Comparison of ENCODE assay signal across 12 cellular contexts in the genomic region with DNA sequence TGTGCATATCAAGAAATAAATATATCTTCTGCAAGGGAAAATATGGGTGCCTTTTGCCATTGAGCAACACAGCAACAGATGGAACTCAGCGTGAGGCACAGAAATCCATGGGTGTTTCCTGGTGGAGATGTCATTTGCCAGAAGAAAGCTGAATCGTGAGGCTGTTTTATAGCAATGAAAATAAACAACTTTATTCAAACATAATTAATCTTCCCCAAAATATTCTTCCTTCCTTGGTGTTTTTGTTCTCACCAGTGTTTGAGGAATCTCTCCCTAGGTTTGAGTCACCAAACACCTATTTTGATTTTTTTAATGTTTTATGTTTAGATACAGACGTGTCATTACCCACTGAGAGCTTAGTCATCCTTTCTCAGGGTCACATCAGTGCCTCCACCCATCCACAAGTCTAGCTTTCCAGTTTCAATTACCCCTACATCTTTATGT.
DNase-seq lines count a peak whose midpoint lies in the region; FAIRE-seq and TF ChIP-seq lines count a peak whose summit lies in the region.
"Had no signal": no experiment of that assay in that cellular context is flagged by ENCODE, and none has a peak within 500 bp of the region (broad histone marks: within the 10 kb centered on the region; RNA-seq: fewer than 3 reads in every experiment).

No MANE protein-coding gene starts in this region.

- H3K27ac ChIP-seq in tibial artery (no peak overlapping the region), spleen (no peak overlapping the region)
- no peak overlapping the region for H3K27ac ChIP-seq in CD4-positive, alpha-beta memory T cell (ENCODE audit: low read depth, low read length)
- H3K27ac ChIP-seq: right lobe of liver had no signal

- peaks cover 0 to 8% (median 0%) of the 10 kb centered on the region in 4 donors for H3K4me1 ChIP-seq in tibial artery
- H3K4me1 ChIP-seq in CD4-positive, alpha-beta memory T cell (ENCODE audit: insufficient read depth, low read length) = no peaks in the 10 kb centered on the region
- H3K4me1 ChIP-seq in spleen = no peaks in the 10 kb centered on the region
- H3K4me1 ChIP-seq: right lobe of liver had no signal

- H3K4me3 ChIP-seq in AG10803 (ENCODE audit: low read length) (no peak overlapping the region), tibial artery (no peak overlapping the region), spleen (no peak overlapping the region)
- H3K4me3 ChIP-seq in CD4-positive, alpha-beta memory T cell (ENCODE audit: low read length in 2 of 2) = no peak overlapping the region
- H3K4me3 ChIP-seq: right lobe of liver had no signal

- CTCF ChIA-PET in CD4-positive, alpha-beta memory T cell (lab: Charles Lee; ENCODE audit: partially characterized antibody) = no interaction called here

- H3K9me3 Mint-ChIP-seq in CD4-positive, alpha-beta memory T cell = peaks cover 0 to 5% (median 3%) of the 10 kb centered on the region in 8 donors
- H3K9me3 Mint-ChIP-seq: T-helper 2 cell treated with Interferon-gamma antibody and Interleukin-4, amounts not matched to agents 5 μg/mL and 100 μg/mL, for 36 hours had no signal

- FAIRE-seq in HTR-8/SVneo (lab: Jason Lieb, UNC) = no peak

- no peaks in the 10 kb centered on the region for H3K4me1 Mint-ChIP-seq in CD4-positive, alpha-beta memory T cell

- no peaks in the 10 kb centered on the region for H3K36me3 Mint-ChIP-seq in CD4-positive, alpha-beta memory T cell

- H3K27me3 Mint-ChIP-seq in CD4-positive, alpha-beta memory T cell = no peaks in the 10 kb centered on the region

- intact Hi-C loops in tibial artery (cut with DNase I; ENCODE audit: low total_unique reads) = no loop called here
- intact Hi-C loops in CD4-positive, alpha-beta memory T cell (cut with micrococcal nuclease) = no loop called here
- intact Hi-C loops in spleen (cut with DNase I; ENCODE audit: low total_unique reads) = no loop called here

- H3K4me3 Mint-ChIP-seq in CD4-positive, alpha-beta memory T cell = no peak overlapping the region
- H3K4me3 Mint-ChIP-seq: T-helper 2 cell treated with Interferon-gamma antibody and Interleukin-4, amounts not matched to agents 5 μg/mL and 100 μg/mL, for 36 hours had no signal

- POLR2A ChIA-PET in CD4-positive, alpha-beta memory T cell (lab: Charles Lee; ENCODE audit: partially characterized antibody) = no interaction called here

- H3K9me3 ChIP-seq in tibial artery = no peaks in the 10 kb centered on the region
- H3K9me3 ChIP-seq in CD4-positive, alpha-beta memory T cell (ENCODE audit: control insufficient read depth in 1 of 2, low read length in 2 of 2) = no peaks in the 10 kb centered on the region
- peaks cover 0 to 4% (median 0%) of the 10 kb centered on the region in 8 donors for H3K9me3 ChIP-seq in spleen
- H3K9me3 ChIP-seq: right lobe of liver had no signal

- H3K36me3 ChIP-seq in tibial artery = no peaks in the 10 kb centered on the region
- no peaks in the 10 kb centered on the region for H3K36me3 ChIP-seq in CD4-positive, alpha-beta memory T cell (ENCODE audit: insufficient read depth, low read length)
- no peaks in the 10 kb centered on the region for H3K36me3 ChIP-seq in spleen
- H3K36me3 ChIP-seq: right lobe of liver had no signal

- 52 to 64% (median 61%) methylated on average over 3 of the region's 3 CpGs for WGBS in spleen, 5 donors

- no peak overlapping the region for H3K27ac Mint-ChIP-seq in CD4-positive, alpha-beta memory T cell
- H3K27ac Mint-ChIP-seq: T-helper 2 cell treated with Interferon-gamma antibody and Interleukin-4, amounts not matched to agents 5 μg/mL and 100 μg/mL, for 36 hours had no signal

- TF ChIP-seq POLR2A in spleen (IDR thresholded peaks at IDR 0.05) = no peak

- DNase-seq in AG10803 (ENCODE audit: low read depth) (peak; percentile 74), HTR-8/SVneo (ENCODE audit: insufficient read length, low spot score) (peak; percentile 4), astrocyte of the hippocampus (ENCODE audit: low read depth, low spot score) (peak; percentile 33), kidney glomerular epithelial cell (lab: John Stamatoyannopoulos, UW) (peak; percentile 31), tibial artery (no peak), NCI-H510A treated with DMSO at 0.1 percent for 48 hours (lab: John Stamatoyannopoulos, UW) (no peak), spleen (no peak)
- no peak for DNase-seq in CD4-positive, alpha-beta memory T cell
- DNase-seq: DMS79, NCI-H524 treated with DMSO at 0.1 percent for 48 hours had no signal

- no peak for TF ChIP-seq CTCF in AG10803 (conservative IDR thresholded peaks at IDR 0.05; ENCODE audit: low read length)
- no peak for TF ChIP-seq CTCF in tibial artery (IDR thresholded peaks at IDR 0.05)
- no peak for TF ChIP-seq CTCF in spleen (IDR thresholded peaks at IDR 0.05 in 8 of 11, conservative IDR thresholded peaks at IDR 0.05 in 3 of 11)

- H3K27me3 ChIP-seq in tibial artery (no peaks in the 10 kb centered on the region), spleen (replicated peaks in 1 of 7) (no peaks in the 10 kb centered on the region)
- H3K27me3 ChIP-seq in CD4-positive, alpha-beta memory T cell (ENCODE audit: insufficient read depth, low read length) = no peaks in the 10 kb centered on the region
- H3K27me3 ChIP-seq: right lobe of liver had no signal

Comparison
In these comparisons a context has a peak if more than half of its experiments do, and no peak if none do; other contexts are left out.
1. DNase-seq: peak in AG10803 (single experiment), HTR-8/SVneo (single experiment), astrocyte of the hippocampus (single experiment) and kidney glomerular epithelial cell (single experiment); none in tibial artery (0 of 2), NCI-H510A treated with DMSO at 0.1 percent for 48 hours (single experiment), CD4-positive, alpha-beta memory T cell (0 of 5) and spleen (single experiment).